ENCODE assay signal across 8 cellular contexts in genomic region chr12:89947437-89948265, GRCh38.
DNase-seq lines count a peak whose midpoint lies in the region; ATAC-seq and TF ChIP-seq lines count a peak whose summit lies in the region.

No MANE protein-coding gene starts in this region.

- H3K27ac ChIP-seq in Panc1 (ENCODE audit: low read length) = peak overlapping the region; percentile 81

- no TSS peak for BruUV-seq in Panc1 (replicated peaks; lab: Mats Ljungman, UMichigan)

- H3K4me1 ChIP-seq in Panc1 (ENCODE audit: control insufficient read depth, insufficient read depth, low read length) = peaks cover 28% of the 10 kb centered on the region

- TF ChIP-seq CTCF in Panc1 (IDR thresholded peaks at IDR 0.05) = no peak
- TF ChIP-seq CTCF in retinal pigment epithelial cell (conservative IDR thresholded peaks at IDR 0.05; ENCODE audit: low read depth, low read length) = no peak
- no peak for TF ChIP-seq CTCF in lower leg skin (IDR thresholded peaks at IDR 0.05)

- ATAC-seq in Panc1 (peak; percentile 74), GM19397 (IDR thresholded peaks at IDR 0.05; ENCODE audit: unreplicated experiment) (no peak), HG03432 (IDR thresholded peaks at IDR 0.05; ENCODE audit: unreplicated experiment) (no peak)

- CTCF ChIA-PET in Panc1 (lab: Charles Lee) = no interaction called here

- peak overlapping the region in 1 of 2 experiments; percentile 7; a peak in 1 of 4 replicates for H3K4me3 ChIP-seq in Panc1 (ENCODE audit: low read depth in 2 of 2, low read length in 2 of 2)
- no peak overlapping the region for H3K4me3 ChIP-seq in retinal pigment epithelial cell (ENCODE audit: low read length)
- no peak overlapping the region for H3K4me3 ChIP-seq in lower leg skin (ENCODE audit: low read depth, poor library complexity, severe bottlenecking)

- WGBS in lower leg skin, 2 donors = 43 to 47% methylated on average over 5 of the region's 5 CpGs

- TF ChIP-seq POLR2A in lower leg skin (IDR thresholded peaks at IDR 0.05) = no peak

- intact Hi-C loops in Panc1 (cut with micrococcal nuclease; ENCODE audit: unreplicated experiment) = loop anchor here (5.0 kb wide), 1 partner anchor 240 kb away; the partner anchor contains the start of gene ATP2B1
- intact Hi-C loops in lower leg skin (cut with DNase I; ENCODE audit: low total_unique reads) = no loop called here

- in situ Hi-C loops in Panc1 (cut with HindIII; ENCODE audit: low pct_unique_long_range_greater_than_20kb, low sequenced_read_pairs) = no loop called here

- DNase-seq in GM04504 (ENCODE audit: low read depth) (peak; percentile 81), Panc1 (ENCODE audit: low read depth, low spot score) (peak; percentile 38), fibroblast of gingiva (ENCODE audit: low read depth) (peak; percentile 81), retinal pigment epithelial cell (ENCODE audit: low read depth) (peak; percentile 93), lower leg skin (ENCODE audit: low spot score in 2 of 2) (no peak), GF-D8 (lab: John Stamatoyannopoulos, UW) (no peak)

- no peaks in the 10 kb centered on the region for H3K27me3 ChIP-seq in Panc1 (ENCODE audit: control insufficient read depth, insufficient read depth, low read length)

- POLR2A ChIA-PET in Panc1 (lab: Charles Lee) = interaction anchor here (0.7 kb wide), 1 partner anchor 203 kb away, joined by 3 read pairs; no protein-coding TSS in a partner anchor

- H3K9me3 ChIP-seq in Panc1 (ENCODE audit: control insufficient read depth, insufficient read depth, low read depth, low read length) = no peaks in the 10 kb centered on the region

- H3K36me3 ChIP-seq in Panc1 (ENCODE audit: control insufficient read depth, insufficient read depth, low read length) = no peaks in the 10 kb centered on the region

Comparison
In these comparisons a context has a peak if more than half of its experiments do, and no peak if none do; other contexts are left out.
1. DNase-seq: peak in GM04504 (single experiment), Panc1 (single experiment), fibroblast of gingiva (single experiment) and retinal pigment epithelial cell (single experiment); none in lower leg skin (0 of 2) and GF-D8 (single experiment).